Comparison of ENCODE assay signal across 9 cellular contexts in the genomic region with DNA sequence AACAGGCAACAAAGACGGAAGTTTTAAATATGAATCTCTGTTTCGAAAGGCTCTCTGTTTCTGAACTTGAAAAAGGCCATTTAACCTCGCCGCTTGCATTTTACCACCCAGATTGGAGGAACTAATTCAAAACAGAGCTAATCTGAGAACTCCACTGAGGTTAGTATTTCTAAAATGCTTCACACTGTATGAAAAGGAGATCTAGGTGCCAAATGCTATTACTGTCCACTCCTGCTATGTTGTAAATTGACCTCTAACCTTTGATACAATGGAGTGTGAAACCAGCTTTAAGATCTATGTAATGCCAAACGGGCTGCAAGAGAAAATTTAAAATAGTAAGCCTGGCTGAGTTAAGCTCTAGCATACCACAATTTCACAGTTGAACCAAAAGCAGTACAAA.
"Had no signal": no experiment of that assay in that cellular context is flagged by ENCODE, and none has a peak within 500 bp of the region (broad histone marks: within the 10 kb centered on the region; RNA-seq: fewer than 3 reads in every experiment).

No MANE protein-coding gene starts in this region.

- H3K4me3 Mint-ChIP-seq: activated naive CD4-positive, alpha-beta T cell treated with anti-CD3 and anti-CD28 coated beads, Interleukin-2, amount 10 ng/mL, durations not matched to agents 7 days and 5 days; natural killer cell had no signal

- H3K4me3 ChIP-seq: body of pancreas, lung, psoas muscle, upper lobe of right lung had no signal

- H3K27ac ChIP-seq: body of pancreas, psoas muscle, upper lobe of right lung had no signal

- DNase-seq: activated CD4-positive, alpha-beta T cell treated with anti-CD3 and anti-CD28 coated beads, Interleukin-2, amount 50 U/mL, for 1 hour; activated naive CD4-positive, alpha-beta T cell treated with anti-CD3 and anti-CD28 coated beads, Interleukin-2, amount 10 ng/mL, durations not matched to agents 7 days and 5 days; body of pancreas; effector memory CD4-positive, alpha-beta T cell; natural killer cell; psoas muscle; upper lobe of right lung had no signal

- H3K4me1 ChIP-seq: body of pancreas, upper lobe of right lung had no signal

- H3K9me3 ChIP-seq: body of pancreas, psoas muscle, upper lobe of right lung had no signal

- H3K36me3 ChIP-seq: upper lobe of right lung had no signal

- H3K4me1 Mint-ChIP-seq: activated naive CD4-positive, alpha-beta T cell treated with anti-CD3 and anti-CD28 coated beads, Interleukin-2, amount 10 ng/mL, durations not matched to agents 7 days and 5 days; natural killer cell had no signal

- H3K27me3 ChIP-seq: body of pancreas, upper lobe of right lung had no signal

- ATAC-seq: body of pancreas, natural killer cell, upper lobe of right lung had no signal

- H3K27ac Mint-ChIP-seq: activated naive CD4-positive, alpha-beta T cell treated with anti-CD3 and anti-CD28 coated beads, Interleukin-2, amount 10 ng/mL, durations not matched to agents 7 days and 5 days; activated T-helper 2 cell treated with anti-CD3 and anti-CD28 coated beads, Interferon-gamma antibody, Interleukin-2, Interleukin-4, amounts not matched to agents 10 μg/mL and 5 μg/mL and 100 μg/mL, durations not matched to agents 14 hours and 24 hours and 36 hours; natural killer cell had no signal

- H3K9me3 Mint-ChIP-seq: activated naive CD4-positive, alpha-beta T cell treated with anti-CD3 and anti-CD28 coated beads, Interleukin-2, amount 10 ng/mL, durations not matched to agents 7 days and 5 days; activated T-helper 2 cell treated with anti-CD3 and anti-CD28 coated beads, Interferon-gamma antibody, Interleukin-2, Interleukin-4, amounts not matched to agents 10 μg/mL and 5 μg/mL and 100 μg/mL, durations not matched to agents 14 hours and 24 hours and 36 hours had no signal
